Comparison of ENCODE assay signal across 17 cellular contexts in the genomic region with DNA sequence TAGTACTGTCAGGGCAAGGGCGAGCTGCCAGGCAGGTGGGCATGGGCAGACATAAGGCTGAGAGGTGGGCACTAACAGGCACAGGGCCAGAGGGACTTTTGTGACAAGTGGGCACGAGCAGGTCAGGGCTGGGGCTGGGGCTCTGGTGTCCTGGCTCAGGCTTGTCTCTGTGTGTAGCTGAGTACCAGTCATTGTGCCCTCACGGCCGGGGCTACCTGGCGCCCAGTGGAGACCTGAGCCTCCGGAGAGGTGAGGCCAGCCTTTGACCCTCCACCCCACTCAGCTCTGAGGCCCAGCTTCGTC. TPM values are rescaled to one million over a fixed set of nuclear protein-coding genes. Genes with fewer than 3 reads are reported as not detected.
DNase-seq lines count a peak whose midpoint lies in the region; ATAC-seq and TF ChIP-seq lines count a peak whose summit lies in the region.
"Had no signal": no experiment of that assay in that cellular context is flagged by ENCODE, and none has a peak within 500 bp of the region (broad histone marks: within the 10 kb centered on the region; RNA-seq: fewer than 3 reads in every experiment).

No MANE protein-coding gene starts in this region.

- H2BK5ac ChIP-seq in trophoblast cell (ENCODE audit: low read depth, low read length, poor library complexity) = peak overlapping the region; percentile 52

- CTCF ChIA-PET in activated naive CD4-positive, alpha-beta T cell treated with anti-CD3 and anti-CD28 coated beads, Interleukin-2, amount 10 ng/mL, durations not matched to agents 7 days and 5 days (lab: Charles Lee) = interaction anchor here (1.9 kb wide), 1 partner anchor 12 kb away, joined by 4 read pairs; no protein-coding TSS in a partner anchor

- peak overlapping the region; percentile 37 for H2BK12ac ChIP-seq in trophoblast cell (ENCODE audit: low read length)

- no peak for TF ChIP-seq CTCF in RWPE2 (IDR thresholded peaks at IDR 0.05; ENCODE audit: poor library complexity, severe bottlenecking)

- peak overlapping the region; percentile 80 for H3K18ac ChIP-seq in trophoblast cell (ENCODE audit: low read length)

- H2AK5ac ChIP-seq in trophoblast cell (ENCODE audit: low read length) = peak overlapping the region; percentile 85

- no peak for ATAC-seq in activated naive CD4-positive, alpha-beta T cell treated with anti-CD3 and anti-CD28 coated beads, Interleukin-2, amount 50 U/mL, for 72 hours
- ATAC-seq in RWPE2 (ENCODE audit: low read depth) = no peak
- no peak for ATAC-seq in GM18868 (IDR thresholded peaks at IDR 0.05; ENCODE audit: unreplicated experiment)
- ATAC-seq: GM12878 had no signal

- no peak overlapping the region for H3K23ac ChIP-seq in trophoblast cell (ENCODE audit: low read length)

- H3K9ac ChIP-seq in trophoblast cell (ENCODE audit: low read length) = no peak overlapping the region

- no peaks in the 10 kb centered on the region for H3K4me1 ChIP-seq in RWPE2 (ENCODE audit: insufficient read depth, poor library complexity, severe bottlenecking)
- H3K4me1 ChIP-seq in trophoblast cell (ENCODE audit: control insufficient read depth in 1 of 2, insufficient read depth in 2 of 2, low read length in 2 of 2) = peaks cover 16 to 32% of the 10 kb centered on the region in 2 experiments

- no peaks in the 10 kb centered on the region for H3K79me2 ChIP-seq in trophoblast cell (ENCODE audit: control insufficient read depth, insufficient read depth, low read length, poor library complexity)

- peak overlapping the region; percentile 67 for H4K91ac ChIP-seq in trophoblast cell (ENCODE audit: low read depth, low read length)

- H3K79me1 ChIP-seq in trophoblast cell (ENCODE audit: low read length) = peaks cover 15% of the 10 kb centered on the region

- no peak overlapping the region for H2AFZ ChIP-seq in trophoblast cell (ENCODE audit: insufficient read depth, low read length, poor library complexity)

- peak overlapping the region; percentile 39 for H4K12ac ChIP-seq in trophoblast cell (ENCODE audit: low read depth, low read length)

- no peak overlapping the region for H3K4me2 ChIP-seq in trophoblast cell (ENCODE audit: low read length)

- DNase-seq in activated naive CD4-positive, alpha-beta T cell treated with anti-CD3 and anti-CD28 coated beads, Interleukin-2, amount 50 U/mL, for 72 hours (ENCODE audit: low spot score in 2 of 2) = no peak
- DNase-seq in activated naive CD4-positive, alpha-beta T cell treated with anti-CD3 and anti-CD28 coated beads, Interleukin-2, amount 10 ng/mL, durations not matched to agents 7 days and 5 days = no peak
- DNase-seq in RWPE2 (ENCODE audit: low spot score) = peak; percentile 52
- peak; percentile 9 for DNase-seq in epidermal melanocyte (ENCODE audit: insufficient read length, low spot score)
- no peak for DNase-seq in trophoblast cell
- no peak for DNase-seq in OCI-M1 (lab: John Stamatoyannopoulos, UW)
- DNase-seq in NCI-H2227 (lab: John Stamatoyannopoulos, UW; ENCODE audit: unreplicated experiment) = no peak
- DNase-seq: Caco-2, DMS53, GOT3, MM.1S, NCI-H1417, NCI-H1930, NCI-H510A treated with DMSO at 0.1 percent for 48 hours had no signal

- H3K27ac ChIP-seq in RWPE2 (ENCODE audit: poor library complexity, severe bottlenecking) (no peak overlapping the region), trophoblast cell (ENCODE audit: low read depth, low read length) (peak overlapping the region; percentile 92)

- H4K8ac ChIP-seq in trophoblast cell (ENCODE audit: low read depth, low read length) = peak overlapping the region; percentile 72

- H3K4ac ChIP-seq in trophoblast cell (ENCODE audit: low read depth, low read length) = peak overlapping the region; percentile 42

- H3K27me3 ChIP-seq in RWPE2 (ENCODE audit: insufficient read depth, poor library complexity, severe bottlenecking) (no peaks in the 10 kb centered on the region), trophoblast cell (ENCODE audit: insufficient read depth, low read length) (no peaks in the 10 kb centered on the region)

- H3K4me3 Mint-ChIP-seq in activated naive CD4-positive, alpha-beta T cell treated with anti-CD3 and anti-CD28 coated beads, Interleukin-2, amount 10 ng/mL, durations not matched to agents 7 days and 5 days = no peak overlapping the region
- H3K4me3 Mint-ChIP-seq: CD14-positive monocyte had no signal

- H3K9me3 ChIP-seq in RWPE2 (ENCODE audit: severe bottlenecking) = no peaks in the 10 kb centered on the region
- peaks cover 1% of the 10 kb centered on the region for H3K9me3 ChIP-seq in trophoblast cell (ENCODE audit: insufficient read depth, low read depth, low read length)
- H3K9me3 ChIP-seq: Caco-2 had no signal

- peak overlapping the region; percentile 5 to 70 for H3K27ac Mint-ChIP-seq in activated naive CD4-positive, alpha-beta T cell treated with anti-CD3 and anti-CD28 coated beads, Interleukin-2, amount 50 U/mL, for 72 hours
- H3K27ac Mint-ChIP-seq in activated naive CD4-positive, alpha-beta T cell treated with anti-CD3 and anti-CD28 coated beads, Interleukin-2, amount 10 ng/mL, durations not matched to agents 7 days and 5 days = no peak overlapping the region

- peaks cover 29 to 51% of the 10 kb centered on the region in 2 donors for H3K36me3 Mint-ChIP-seq in activated naive CD4-positive, alpha-beta T cell treated with anti-CD3 and anti-CD28 coated beads, Interleukin-2, amount 50 U/mL, for 72 hours
- H3K36me3 Mint-ChIP-seq in activated naive CD4-positive, alpha-beta T cell treated with anti-CD3 and anti-CD28 coated beads, Interleukin-2, amount 10 ng/mL, durations not matched to agents 7 days and 5 days = peaks cover 27% of the 10 kb centered on the region

- H3K4me3 ChIP-seq in RWPE2 (ENCODE audit: severe bottlenecking) (no peak overlapping the region), trophoblast cell (ENCODE audit: low read depth, low read length) (no peak overlapping the region)
- H3K4me3 ChIP-seq: GM12878 had no signal

- H3K36me3 ChIP-seq in RWPE2 (ENCODE audit: low read depth) (peaks cover 81% of the 10 kb centered on the region), trophoblast cell (ENCODE audit: control insufficient read depth in 1 of 2, insufficient read depth in 2 of 2, low read length in 2 of 2) (peaks cover 51 to 52% of the 10 kb centered on the region in 2 experiments)

- H3K27me3 Mint-ChIP-seq in activated naive CD4-positive, alpha-beta T cell treated with anti-CD3 and anti-CD28 coated beads, Interleukin-2, amount 10 ng/mL, durations not matched to agents 7 days and 5 days = no peaks in the 10 kb centered on the region

- WGBS in trophoblast cell (ENCODE audit: extremely low coverage, insufficient coverage, insufficient read length) = no CpG with 5 or more reads among the region's 7 CpGs

- no peaks in the 10 kb centered on the region for H3K9me3 Mint-ChIP-seq in activated naive CD4-positive, alpha-beta T cell treated with anti-CD3 and anti-CD28 coated beads, Interleukin-2, amount 50 U/mL, for 72 hours
- no peaks in the 10 kb centered on the region for H3K9me3 Mint-ChIP-seq in activated naive CD4-positive, alpha-beta T cell treated with anti-CD3 and anti-CD28 coated beads, Interleukin-2, amount 10 ng/mL, durations not matched to agents 7 days and 5 days

- H3K14ac ChIP-seq in trophoblast cell (ENCODE audit: low read length) = peak overlapping the region; percentile 63

- H3K4me1 Mint-ChIP-seq in activated naive CD4-positive, alpha-beta T cell treated with anti-CD3 and anti-CD28 coated beads, Interleukin-2, amount 10 ng/mL, durations not matched to agents 7 days and 5 days = peaks cover 17% of the 10 kb centered on the region
- H3K4me1 Mint-ChIP-seq: CD14-positive monocyte had no signal

- peak overlapping the region; percentile 74 for H2BK120ac ChIP-seq in trophoblast cell (ENCODE audit: insufficient read depth, low read length, poor library complexity)

RNA-seq across cellular contexts. Expression of gene LTBP4, which starts 21.6 kb away (rescaled TPM):
- 100 to 1,000 TPM; 178 to 245 TPM for total RNA-seq in activated naive CD4-positive, alpha-beta T cell treated with anti-CD3 and anti-CD28 coated beads, Interleukin-2, amount 50 U/mL, for 72 hours
- 93.8 and 98.4 TPM in 2 replicates for polyA plus RNA-seq in trophoblast cell (2013)

RNA-seq across cellular contexts. Expression of gene SHKBP1, which starts 46.1 kb away (rescaled TPM):
- 100 to 1,000 TPM; 108 to 173 TPM for total RNA-seq in activated naive CD4-positive, alpha-beta T cell treated with anti-CD3 and anti-CD28 coated beads, Interleukin-2, amount 50 U/mL, for 72 hours
- 86.0 and 94.0 TPM in 2 replicates for polyA plus RNA-seq in trophoblast cell (2013)

Comparison
In these comparisons a context has a peak if more than half of its experiments do, and no peak if none do; other contexts are left out.
1. DNase-seq: peak in RWPE2 (single experiment) and epidermal melanocyte (single experiment); none in activated naive CD4-positive, alpha-beta T cell treated with anti-CD3 and anti-CD28 coated beads, Interleukin-2, amount 50 U/mL, for 72 hours (0 of 2), activated naive CD4-positive, alpha-beta T cell treated with anti-CD3 and anti-CD28 coated beads, Interleukin-2, amount 10 ng/mL, durations not matched to agents 7 days and 5 days (single experiment), trophoblast cell (0 of 2), OCI-M1 (single experiment) and NCI-H2227 (single experiment).